Comparison of ENCODE assay signal across 21 cellular contexts in the genomic region with DNA sequence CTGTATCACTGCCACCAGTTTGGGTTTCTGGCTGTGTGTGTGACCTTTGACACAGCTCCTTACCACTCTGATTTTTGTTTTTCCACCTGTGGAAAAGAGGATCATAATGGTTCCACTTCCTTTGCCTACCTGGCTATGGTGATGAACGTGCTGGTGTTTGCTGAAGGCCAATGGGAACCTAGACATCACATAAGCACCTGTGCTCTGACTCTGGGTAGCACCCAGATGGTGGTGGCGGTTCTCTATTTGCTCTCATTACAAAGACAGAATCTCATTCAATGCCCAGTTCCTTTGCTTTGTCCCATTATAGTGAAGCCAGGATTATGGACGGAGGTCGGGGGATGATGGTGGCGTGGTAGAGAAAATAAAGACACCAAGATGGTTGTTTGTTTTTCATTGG.
DNase-seq lines count a peak whose midpoint lies in the region; ATAC-seq and TF ChIP-seq lines count a peak whose summit lies in the region.
"Had no signal": no experiment of that assay in that cellular context is flagged by ENCODE, and none has a peak within 500 bp of the region (broad histone marks: within the 10 kb centered on the region; RNA-seq: fewer than 3 reads in every experiment).

No MANE protein-coding gene starts in this region.

- TF ChIP-seq CTCF in VCaP (conservative IDR thresholded peaks at IDR 0.05) (no peak), endothelial cell (IDR thresholded peaks at IDR 0.05; ENCODE audit: unreplicated experiment) (no peak), prostate gland (IDR thresholded peaks at IDR 0.05) (no peak)

- no peak overlapping the region for H2BK15ac ChIP-seq in mesendoderm (replicated peaks; ENCODE audit: low read depth)

- no peak for ATAC-seq in GM21723 (IDR thresholded peaks at IDR 0.05; ENCODE audit: unreplicated experiment)
- ATAC-seq: GM12878 had no signal

- H3K27ac Mint-ChIP-seq in endothelial cell (ENCODE audit: unreplicated experiment), result no peak overlapping the region
- H3K27ac Mint-ChIP-seq: B cell; CD14-positive monocyte; CD4-positive, alpha-beta T cell; CD8-positive, alpha-beta memory T cell; HFFc6 had no signal

- peaks cover 17% of the 10 kb centered on the region for H3K4me1 ChIP-seq in mesendoderm (ENCODE audit: control insufficient read depth, low read depth, low read length)
- H3K4me1 ChIP-seq in prostate gland (replicated peaks), result no peaks in the 10 kb centered on the region
- H3K4me1 ChIP-seq: BLaER1, HAP-1 had no signal

- no peaks in the 10 kb centered on the region for H3K79me2 ChIP-seq in mesendoderm (ENCODE audit: control insufficient read depth, insufficient read depth, low read length)

- H3K4me3 ChIP-seq in mesendoderm (ENCODE audit: low read length) (no peak overlapping the region), prostate gland (no peak overlapping the region)
- H3K4me3 ChIP-seq: BLaER1, GM12878, HAP-1 had no signal

- peaks cover 13% of the 10 kb centered on the region for H3K4me1 Mint-ChIP-seq in endothelial cell (ENCODE audit: unreplicated experiment)
- H3K4me1 Mint-ChIP-seq: B cell; CD14-positive monocyte; CD8-positive, alpha-beta memory T cell had no signal

- H3K27me3 ChIP-seq in mesendoderm (ENCODE audit: insufficient read depth, low read length, poor library complexity) (no peaks in the 10 kb centered on the region), prostate gland (replicated peaks; ENCODE audit: insufficient read depth) (no peaks in the 10 kb centered on the region)
- H3K27me3 ChIP-seq: BLaER1 had no signal

- H3K9me3 Mint-ChIP-seq in endothelial cell (ENCODE audit: unreplicated experiment), result no peaks in the 10 kb centered on the region
- H3K9me3 Mint-ChIP-seq: CD4-positive, alpha-beta T cell; CD8-positive, alpha-beta memory T cell; HFFc6 had no signal

- H3K4me2 ChIP-seq in mesendoderm (ENCODE audit: low read length), result no peak overlapping the region
- H3K4me2 ChIP-seq: BLaER1 had no signal

- TF ChIP-seq POLR2A in prostate gland (IDR thresholded peaks at IDR 0.05), result no peak

- DNase-seq in DMS53 (lab: John Stamatoyannopoulos, UW) (peak; percentile 31), DMS53 treated with DMSO at 0.1 percent for 48 hours (lab: John Stamatoyannopoulos, UW; ENCODE audit: unreplicated experiment) (no peak), mesendoderm (no peak), endothelial cell (ENCODE audit: low spot score) (no peak), ecto neural progenitor cell (ENCODE audit: low spot score) (no peak), prostate gland (ENCODE audit: low spot score) (no peak)
- DNase-seq: Calu3; CD4-positive, alpha-beta T cell; CD8-positive, alpha-beta memory T cell; DMS79; EL; GDM1; GOT3; HFFc6 had no signal

- H3K27ac ChIP-seq in VCaP, result peak overlapping the region; percentile 95; the same call in 1 of the 2 replicates
- H3K27ac ChIP-seq in mesendoderm (ENCODE audit: low read depth, low read length), result no peak overlapping the region
- H3K27ac ChIP-seq in prostate gland, result no peak overlapping the region
- H3K27ac ChIP-seq: BLaER1 had no signal

- no peaks in the 10 kb centered on the region for H3K79me1 ChIP-seq in mesendoderm (ENCODE audit: low read length)

- no peaks in the 10 kb centered on the region for H3K36me3 Mint-ChIP-seq in endothelial cell (ENCODE audit: low read depth, unreplicated experiment)
- H3K36me3 Mint-ChIP-seq: CD14-positive monocyte; CD8-positive, alpha-beta memory T cell had no signal

- H3K56ac ChIP-seq in mesendoderm (ENCODE audit: low read length), result no peak overlapping the region

- WGBS in mesendoderm (ENCODE audit: extremely low coverage, insufficient coverage, low lambda C conversion rate), result no CpG with 5 or more reads among the region's 5 CpGs
- 95% methylated on average over 5 of the region's 5 CpGs for WGBS in prostate gland

- H3K23ac ChIP-seq in mesendoderm (ENCODE audit: low read length), result no peak overlapping the region

- no peak overlapping the region for H3K9ac ChIP-seq in mesendoderm (ENCODE audit: low read length)
- H3K9ac ChIP-seq: BLaER1 had no signal

- no peak overlapping the region for H2BK120ac ChIP-seq in mesendoderm (ENCODE audit: low read depth, low read length)

- no peak overlapping the region for H3K18ac ChIP-seq in mesendoderm (ENCODE audit: low read length)

- intact Hi-C loops in prostate gland (cut with DNase I), result no loop called here

- no peak overlapping the region for H4K5ac ChIP-seq in mesendoderm (ENCODE audit: low read length)

- peaks cover 1% of the 10 kb centered on the region for H3K27me3 Mint-ChIP-seq in endothelial cell (ENCODE audit: unreplicated experiment)

- H3K4me3 Mint-ChIP-seq in endothelial cell (ENCODE audit: unreplicated experiment), result no peak overlapping the region
- H3K4me3 Mint-ChIP-seq: B cell; CD14-positive monocyte; CD4-positive, alpha-beta T cell; CD8-positive, alpha-beta memory T cell; HFFc6 had no signal

- peak overlapping the region; percentile 40 for H2AK5ac ChIP-seq in mesendoderm (ENCODE audit: low read length)

- no peak overlapping the region for H2BK5ac ChIP-seq in mesendoderm (ENCODE audit: low read length)

- H4K8ac ChIP-seq in mesendoderm (ENCODE audit: low read depth, low read length), result no peak overlapping the region

- H3K36me3 ChIP-seq in mesendoderm (ENCODE audit: control insufficient read depth, insufficient read depth, low read length) (no peaks in the 10 kb centered on the region), prostate gland (no peaks in the 10 kb centered on the region)
- H3K36me3 ChIP-seq: BLaER1, HAP-1 had no signal

- no peak overlapping the region for H3K4ac ChIP-seq in mesendoderm (ENCODE audit: low read depth, low read length)

- H3K9me3 ChIP-seq in prostate gland, result no peaks in the 10 kb centered on the region
- H3K9me3 ChIP-seq: BLaER1, HAP-1 had no signal
